In genomic region chr12:56010112-56010570, GRCh38 we compare ENCODE assay signal across 20 cellular contexts. TPM values are rescaled to one million over a fixed set of nuclear protein-coding genes. Genes with fewer than 3 reads are reported as not detected.
DNase-seq lines count a peak whose midpoint lies in the region; ATAC-seq, FAIRE-seq and TF ChIP-seq lines count a peak whose summit lies in the region.
"Had no signal": no experiment of that assay in that cellular context is flagged by ENCODE, and none has a peak within 500 bp of the region (broad histone marks: within the 10 kb centered on the region; RNA-seq: fewer than 3 reads in every experiment).

No MANE protein-coding gene starts in this region.

- H3K27ac Mint-ChIP-seq in WTC11: no peak overlapping the region
- peak overlapping the region; percentile 93 to 99 (median 97) for H3K27ac Mint-ChIP-seq in nephron
- H3K27ac Mint-ChIP-seq: activated naive CD4-positive, alpha-beta T cell treated with anti-CD3 and anti-CD28 coated beads for 36 hours; dendritic cell treated with granulocyte-macrophage colony-stimulating factor and Interleukin-4, amounts not matched to agents 40 ng/mL and 50 ng/mL, for 4 days had no signal

- POLR2A ChIA-PET in WTC11 (lab: Charles Lee): no interaction called here

- no peak overlapping the region for H3K9ac ChIP-seq in kidney (ENCODE audit: low read length in 2 of 2)

- H3K27ac ChIP-seq in kidney (ENCODE audit: low read depth in 2 of 2, low read length in 2 of 2): no peak overlapping the region
- H3K27ac ChIP-seq: brain microvascular endothelial cell, gastrocnemius medialis, skin epidermis, thyroid gland had no signal

- H3K4me1 ChIP-seq in kidney (ENCODE audit: control insufficient read depth in 1 of 2, insufficient read depth in 1 of 2, low read depth in 1 of 2, low read length in 2 of 2): peaks cover 11 to 13% of the 10 kb centered on the region in 2 donors

- no peak overlapping the region for H3K4me3 ChIP-seq in kidney (ENCODE audit: low read length in 2 of 2)
- H3K4me3 ChIP-seq: gastrocnemius medialis, skin epidermis, thyroid gland had no signal

- H3K4me3 Mint-ChIP-seq in WTC11 (no peak overlapping the region), nephron (peak overlapping the region; percentile 41 to 73 (median 71))
- H3K4me3 Mint-ChIP-seq: activated naive CD4-positive, alpha-beta T cell treated with anti-CD3 and anti-CD28 coated beads for 36 hours; dendritic cell treated with granulocyte-macrophage colony-stimulating factor and Interleukin-4, amounts not matched to agents 40 ng/mL and 50 ng/mL, for 4 days had no signal

- H3K9me3 Mint-ChIP-seq in WTC11: no peaks in the 10 kb centered on the region
- no peaks in the 10 kb centered on the region for H3K9me3 Mint-ChIP-seq in nephron
- H3K9me3 Mint-ChIP-seq: activated naive CD4-positive, alpha-beta T cell treated with anti-CD3 and anti-CD28 coated beads for 36 hours; dendritic cell treated with granulocyte-macrophage colony-stimulating factor and Interleukin-4, amounts not matched to agents 40 ng/mL and 50 ng/mL, for 4 days had no signal

- no peak for ATAC-seq in WTC11
- ATAC-seq: gastrocnemius medialis, left ventricle myocardium superior, SK-N-SH treated with all-trans-retinoic acid at 6 μM for 48 hours had no signal

- H3K4me1 Mint-ChIP-seq in WTC11 (peaks cover 19% of the 10 kb centered on the region), nephron (peaks cover 54% of the 10 kb centered on the region)

- FAIRE-seq in kidney (lab: Jason Lieb, UNC): no peak
- FAIRE-seq: RCC 7860 had no signal

- CTCF ChIA-PET in WTC11 (lab: Charles Lee): interaction anchor here (0.7 to 1.5 kb wide), 4 partner anchors 10 to 19 kb away, joined by 3 to 5 read pairs (median 3); partner anchors contain the start of gene SUOX

- H3K36me3 Mint-ChIP-seq in WTC11: 0 out of 2 replicates have a peak, but pooled peaks cover 2% of the 10 kb centered on the region
- H3K36me3 Mint-ChIP-seq in nephron (ENCODE audit: low read depth): peaks cover 10% of the 10 kb centered on the region

- TF ChIP-seq CTCF in WTC11 (IDR thresholded peaks at IDR 0.05) (no peak), nephron (IDR thresholded peaks at IDR 0.05; ENCODE audit: unreplicated experiment in 3 of 3) (no peak), kidney (IDR thresholded peaks at IDR 0.05; ENCODE audit: borderline replicate concordance, extremely low read depth, insufficient read depth) (no peak)

- peak; percentile 42 for DNase-seq in GF-D8 (lab: John Stamatoyannopoulos, UW)
- DNase-seq in WTC11 (ENCODE audit: low spot score): no peak
- no peak for DNase-seq in globus pallidus (ENCODE audit: low spot score)
- no peak for DNase-seq in COLO829 (ENCODE audit: low spot score)
- no peak for DNase-seq in kidney
- DNase-seq: activated CD4-positive, alpha-beta T cell treated with anti-CD3 and anti-CD28 coated beads for 4 hours; activated CD8-positive, alpha-beta memory T cell treated with anti-CD3 and anti-CD28 coated beads, Interleukin-2, amount 50 U/mL, for 48 hours; activated naive CD4-positive, alpha-beta T cell treated with anti-CD3 and anti-CD28 coated beads for 36 hours; brain microvascular endothelial cell; gastrocnemius medialis; Kasumi-1; left ventricle myocardium superior; NCI-H1436 treated with DMSO at 0.1 percent for 48 hours; NCI-H2171 treated with DMSO at 0.1 percent for 48 hours; thyroid gland had no signal

- H3K27me3 Mint-ChIP-seq in WTC11 (ENCODE audit: low read depth) (no peaks in the 10 kb centered on the region; the same call in 1 of the 2 replicates), nephron (ENCODE audit: low read depth) (no peaks in the 10 kb centered on the region)
- H3K27me3 Mint-ChIP-seq: dendritic cell treated with granulocyte-macrophage colony-stimulating factor and Interleukin-4, amounts not matched to agents 40 ng/mL and 50 ng/mL, for 4 days had no signal

- no peaks in the 10 kb centered on the region for H3K9me3 ChIP-seq in kidney (ENCODE audit: control insufficient read depth in 1 of 2, low read length in 2 of 2)
- H3K9me3 ChIP-seq: gastrocnemius medialis, thyroid gland had no signal

- H3K36me3 ChIP-seq in kidney (ENCODE audit: control insufficient read depth in 1 of 2, insufficient read depth in 2 of 2, low read length in 2 of 2): no peaks in the 10 kb centered on the region
- H3K36me3 ChIP-seq: brain microvascular endothelial cell, gastrocnemius medialis, thyroid gland had no signal

- intact Hi-C loops in kidney (cut with DNase I): no loop called here

TF ChIP-seq in WTC11, 78 proteins besides CTCF, POLR2A, EP300 and RAD21:
- TF ChIP-seq ZNF671 (CRISPR knock-in tag; IDR thresholded peaks at IDR 0.05): no peak
- TF ChIP-seq NR1H2 (CRISPR knock-in tag; IDR thresholded peaks at IDR 0.05): no peak
- TF ChIP-seq GABPB1 (CRISPR knock-in tag; IDR thresholded peaks at IDR 0.05): peak; percentile 93
- no peak for TF ChIP-seq CREB1 (CRISPR knock-in tag; IDR thresholded peaks at IDR 0.05)

RNA-seq across cellular contexts. Expression of gene IKZF4, which starts 10.7 kb away (rescaled TPM):
- 13.6 to 14.9 TPM (median 14.8 TPM) in 3 replicates for total RNA-seq in WTC11 (2021)
- total RNA-seq in kidney: 9.4 TPM
- 2.7 TPM for polyA plus RNA-seq in kidney (ENCODE audit: insufficient read depth, low read depth, low replicate concordance)

RNA-seq across cellular contexts. Expression of gene SUOX, which starts 13.1 kb away (rescaled TPM):
- total RNA-seq in WTC11 (2021) (20.3 to 23.2 TPM (median 23.2 TPM) in 3 replicates), kidney (33.1 TPM)
- polyA plus RNA-seq in kidney (ENCODE audit: insufficient read depth, low read depth, low replicate concordance): 61.1 TPM

RNA-seq across cellular contexts. Expression of gene RPS26, which starts 31.6 kb away (rescaled TPM):
- 66.4 to 77.2 TPM (median 73.4 TPM) in 3 replicates for total RNA-seq in WTC11 (2021)
- total RNA-seq in kidney: 46.7 TPM
- polyA plus RNA-seq in kidney (ENCODE audit: insufficient read depth, low read depth, low replicate concordance): 637 TPM

RNA-seq across cellular contexts. Expression of gene RAB5B, which starts 36.3 kb away (rescaled TPM):
- 55.0 to 65.8 TPM (median 64.3 TPM) in 3 replicates for total RNA-seq in WTC11 (2021)
- 112 TPM for total RNA-seq in kidney
- 72.5 TPM for polyA plus RNA-seq in kidney (ENCODE audit: insufficient read depth, low read depth, low replicate concordance)

RNA-seq across cellular contexts. Expression of gene CDK2, which starts 43.5 kb away (rescaled TPM):
- total RNA-seq in WTC11 (2021) (37.6 to 44.1 TPM (median 43.1 TPM) in 3 replicates), kidney (23.2 TPM)
- polyA plus RNA-seq in kidney (ENCODE audit: insufficient read depth, low read depth, low replicate concordance): 7.6 TPM
